ENCODE assay signal across 25 cellular contexts in genomic region chr1:69126761-69127160, GRCh38.
"Had no signal": no experiment of that assay in that cellular context is flagged by ENCODE, and none has a peak within 500 bp of the region (broad histone marks: within the 10 kb centered on the region; RNA-seq: fewer than 3 reads in every experiment).

No MANE protein-coding gene starts in this region.

- H3K4me2 ChIP-seq: neural progenitor cell, smooth muscle cell had no signal

- ATAC-seq: esophagus mucosa; left lobe of liver; mucosa of descending colon; natural killer cell treated with Interleukin-12 subunit alpha and Interleukin-12 subunit beta and Interleukin-15 and Interleukin-18, amount 100 ng/mL, for 72 hours; pancreas; right lobe of liver; stimulated activated effector memory CD8-positive, alpha-beta T cell treated with anti-CD3 and anti-CD28 coated beads, Interleukin-12 subunit alpha, Interleukin-12 subunit beta, amount 100 ng/mL, for 72 hours had no signal

- H3K36me3 Mint-ChIP-seq: memory B cell; naive B cell; natural killer cell treated with Interleukin-12 subunit alpha and Interleukin-12 subunit beta and Interleukin-15 and Interleukin-18, amount 100 ng/mL, for 72 hours; neural progenitor cell; stimulated activated effector memory CD8-positive, alpha-beta T cell treated with anti-CD3 and anti-CD28 coated beads, Interleukin-12 subunit alpha, Interleukin-12 subunit beta, amount 100 ng/mL, for 72 hours had no signal

- H3K36me3 ChIP-seq: neural progenitor cell, pancreas, right lobe of liver, stomach, tibial artery, upper lobe of left lung had no signal

- H3K9me3 Mint-ChIP-seq: neural progenitor cell had no signal

- FAIRE-seq: keratinocyte, pancreas, urothelium cell line had no signal

- H3K27me3 Mint-ChIP-seq: memory B cell; naive B cell; natural killer cell treated with Interleukin-12 subunit alpha and Interleukin-12 subunit beta and Interleukin-15 and Interleukin-18, amount 100 ng/mL, for 72 hours had no signal

- H3K9me3 ChIP-seq: mucosa of descending colon, pancreas, right lobe of liver, stomach, tibial artery, upper lobe of left lung had no signal

- DNase-seq: cortex of kidney; foreskin melanocyte; mucosa of descending colon; naive B cell; pancreas; retina; right lobe of liver; stimulated activated CD4-positive, alpha-beta T cell treated with anti-CD3 and anti-CD28 coated beads, Interleukin-12 subunit alpha, Interleukin-12 subunit beta, amount 100 ng/mL, for 4 hours; stimulated activated CD4-positive, alpha-beta T cell treated with anti-CD3 and anti-CD28 coated beads, Interleukin-1b, Interleukin-23, amount 100 ng/mL, for 48 hours; stimulated activated CD4-positive, alpha-beta T cell treated with anti-CD3 and anti-CD28 coated beads, Interleukin-4, amount 100 ng/mL, for 1 hour; stimulated activated naive CD4-positive, alpha-beta T cell treated with Interleukin-2 at 50 U/mL for 16 hours; stomach; tibial artery; upper lobe of left lung had no signal

- H3K9ac ChIP-seq: neural progenitor cell had no signal

- H3K27ac ChIP-seq: epithelial cell of prostate, neural progenitor cell, pancreas, right lobe of liver, stomach, tibial artery, upper lobe of left lung had no signal

- H3K27me3 ChIP-seq: neural progenitor cell, pancreas, right lobe of liver, stomach, tibial artery, upper lobe of left lung had no signal

- H3K4me1 Mint-ChIP-seq: memory B cell; naive B cell; stimulated activated effector memory CD8-positive, alpha-beta T cell treated with anti-CD3 and anti-CD28 coated beads, Interleukin-12 subunit alpha, Interleukin-12 subunit beta, amount 100 ng/mL, for 72 hours had no signal

- H3K4me1 ChIP-seq: pancreas, right lobe of liver, upper lobe of left lung had no signal

- H3K4me3 ChIP-seq: lung, mucosa of descending colon, neural progenitor cell, pancreas, right lobe of liver, smooth muscle cell, stomach, tibial artery, upper lobe of left lung had no signal

- H3K4me3 Mint-ChIP-seq: memory B cell; naive B cell; natural killer cell treated with Interleukin-12 subunit alpha and Interleukin-12 subunit beta and Interleukin-15 and Interleukin-18, amount 100 ng/mL, for 72 hours; neural progenitor cell; stimulated activated effector memory CD8-positive, alpha-beta T cell treated with anti-CD3 and anti-CD28 coated beads, Interleukin-12 subunit alpha, Interleukin-12 subunit beta, amount 100 ng/mL, for 72 hours had no signal

- H2AFZ ChIP-seq: neural progenitor cell had no signal

- H3K27ac Mint-ChIP-seq: memory B cell; natural killer cell treated with Interleukin-12 subunit alpha and Interleukin-12 subunit beta and Interleukin-15 and Interleukin-18, amount 100 ng/mL, for 72 hours; neural progenitor cell; stimulated activated effector memory CD8-positive, alpha-beta T cell treated with anti-CD3 and anti-CD28 coated beads, Interleukin-12 subunit alpha, Interleukin-12 subunit beta, amount 100 ng/mL, for 72 hours had no signal
